ENCODE assay signal across 14 cellular contexts in genomic region chr2:181978351-181979150, GRCh38. TPM values are rescaled to one million over a fixed set of nuclear protein-coding genes. Genes with fewer than 3 reads are reported as not detected.
DNase-seq lines count a peak whose midpoint lies in the region; ATAC-seq and TF ChIP-seq lines count a peak whose summit lies in the region.
"Had no signal": no experiment of that assay in that cellular context is flagged by ENCODE, and none has a peak within 500 bp of the region (broad histone marks: within the 10 kb centered on the region; RNA-seq: fewer than 3 reads in every experiment).

No MANE protein-coding gene starts in this region.

- H3K4me3 ChIP-seq in mammary epithelial cell (replicated peaks in 1 of 3; ENCODE audit: insufficient read depth in 1 of 3, low read depth in 2 of 3, low read length in 3 of 3) (no peak overlapping the region), heart right ventricle (no peak overlapping the region)
- H3K4me3 ChIP-seq: uterus had no signal

- H4K20me1 ChIP-seq in mammary epithelial cell (ENCODE audit: insufficient read depth, low read length), result no peaks in the 10 kb centered on the region

- peaks cover 22% of the 10 kb centered on the region for H3K4me1 Mint-ChIP-seq in activated T-cell treated with anti-CD3 and anti-CD28 coated beads, Interleukin-2, amount 50 U/mL, for 72 hours (ENCODE audit: low read depth)
- peaks cover 10% of the 10 kb centered on the region for H3K4me1 Mint-ChIP-seq in stimulated activated naive CD8-positive, alpha-beta T cell treated with anti-CD3 and anti-CD28 coated beads, Interleukin-15, amount 100 ng/mL, for 72 hours

- no peak overlapping the region for H3K9ac ChIP-seq in mammary epithelial cell (ENCODE audit: insufficient read depth, low read length)

- BruUV-seq in mammary epithelial cell (replicated peaks; lab: Mats Ljungman, UMichigan), result no TSS peak

- no peaks in the 10 kb centered on the region for H3K79me2 ChIP-seq in mammary epithelial cell (ENCODE audit: insufficient read depth, low read length)

- peak overlapping the region in 1 of 2 donors; percentile 31 for H3K4me3 Mint-ChIP-seq in activated T-cell treated with anti-CD3 and anti-CD28 coated beads, Interleukin-2, amount 50 U/mL, for 72 hours
- no peak overlapping the region for H3K4me3 Mint-ChIP-seq in stimulated activated naive CD8-positive, alpha-beta T cell treated with anti-CD3 and anti-CD28 coated beads, Interleukin-15, amount 100 ng/mL, for 72 hours

- H3K4me1 ChIP-seq in mammary epithelial cell (ENCODE audit: insufficient read depth, low read length), result peaks cover 18% of the 10 kb centered on the region
- peaks cover 0 to under 1% (median 0%) of the 10 kb centered on the region in 9 donors for H3K4me1 ChIP-seq in heart right ventricle
- H3K4me1 ChIP-seq: Caco-2, uterus had no signal

- H2AFZ ChIP-seq in mammary epithelial cell (ENCODE audit: low read depth, low read length), result peak overlapping the region; percentile 79

- H3K9me3 Mint-ChIP-seq in activated T-cell treated with anti-CD3 and anti-CD28 coated beads, Interleukin-2, amount 50 U/mL, for 72 hours, result no peaks in the 10 kb centered on the region
- peaks cover 0 to 5% of the 10 kb centered on the region in 2 donors for H3K9me3 Mint-ChIP-seq in stimulated activated naive CD8-positive, alpha-beta T cell treated with anti-CD3 and anti-CD28 coated beads, Interleukin-15, amount 100 ng/mL, for 72 hours

- no peaks in the 10 kb centered on the region for H3K36me3 Mint-ChIP-seq in activated T-cell treated with anti-CD3 and anti-CD28 coated beads, Interleukin-2, amount 50 U/mL, for 72 hours (ENCODE audit: insufficient read depth in 2 of 2)

- WGBS in mammary epithelial cell (ENCODE audit: low coverage, missing lambda C conversion rate), result 35% methylated on average over 2 of the region's 2 CpGs
- WGBS in heart right ventricle, 2 donors, result 84 to 91% methylated on average over 2 of the region's 2 CpGs

- no peaks in the 10 kb centered on the region for H3K27me3 Mint-ChIP-seq in activated T-cell treated with anti-CD3 and anti-CD28 coated beads, Interleukin-2, amount 50 U/mL, for 72 hours (ENCODE audit: low read depth)
- H3K27me3 Mint-ChIP-seq in stimulated activated naive CD8-positive, alpha-beta T cell treated with anti-CD3 and anti-CD28 coated beads, Interleukin-15, amount 100 ng/mL, for 72 hours, result no peaks in the 10 kb centered on the region

- no peak for TF ChIP-seq CTCF in mammary epithelial cell (conservative IDR thresholded peaks at IDR 0.05 in 1 of 2, IDR thresholded peaks at IDR 0.05 in 1 of 2; ENCODE audit: extremely low read depth in 1 of 2, insufficient read depth in 1 of 2, low read depth in 1 of 2, low read length in 2 of 2)
- TF ChIP-seq CTCF in heart right ventricle (IDR thresholded peaks at IDR 0.05), result no peak

- H3K27me3 ChIP-seq in mammary epithelial cell (ENCODE audit: insufficient read depth, low read length) (no peaks in the 10 kb centered on the region), heart right ventricle (no peaks in the 10 kb centered on the region)
- H3K27me3 ChIP-seq: uterus had no signal

- in situ Hi-C loops in mammary epithelial cell (cut with MboI; ENCODE audit: low sequenced_read_pairs in 2 of 2), result no loop called here

- H3K9me3 ChIP-seq in mammary epithelial cell (replicated peaks; ENCODE audit: insufficient read depth, low read length) (no peaks in the 10 kb centered on the region), heart right ventricle (no peaks in the 10 kb centered on the region)
- H3K9me3 ChIP-seq: Caco-2, uterus had no signal

- no peak overlapping the region for H3K27ac Mint-ChIP-seq in activated T-cell treated with anti-CD3 and anti-CD28 coated beads, Interleukin-2, amount 50 U/mL, for 72 hours
- no peak overlapping the region for H3K27ac Mint-ChIP-seq in stimulated activated naive CD8-positive, alpha-beta T cell treated with anti-CD3 and anti-CD28 coated beads, Interleukin-15, amount 100 ng/mL, for 72 hours

- H3K27ac ChIP-seq in mammary epithelial cell (ENCODE audit: insufficient read depth, low read depth, low read length) (peak overlapping the region; percentile 60), heart right ventricle (no peak overlapping the region)
- H3K27ac ChIP-seq: uterus had no signal

- intact Hi-C loops in mammary epithelial cell (cut with micrococcal nuclease) (no loop called here), heart right ventricle (cut with DNase I) (loop anchor here in 1 of 10 donors (10.0 kb wide), 1 partner anchor 96 kb away; no protein-coding TSS in a partner anchor)

- dilution Hi-C loops in mammary epithelial cell (cut with HindIII; ENCODE audit: low sequenced_read_pairs), result no loop called here

- no peak overlapping the region for H3K4me2 ChIP-seq in mammary epithelial cell (ENCODE audit: insufficient read depth, low read depth, low read length)

- CTCF ChIA-PET in mammary epithelial cell (lab: Charles Lee; ENCODE audit: low non-redundant PET), result no interaction called here

- peak; percentile 50 to 59 for ATAC-seq in activated T-cell treated with anti-CD3 and anti-CD28 coated beads, Interleukin-2, amount 50 U/mL, for 72 hours (replicated peaks in 1 of 2)
- ATAC-seq in HG03095 (IDR thresholded peaks at IDR 0.05; ENCODE audit: unreplicated experiment), result peak; percentile 28
- peak; percentile 53 for ATAC-seq in stimulated activated naive CD8-positive, alpha-beta T cell treated with anti-CD3 and anti-CD28 coated beads, Interleukin-15, amount 100 ng/mL, for 72 hours
- ATAC-seq in heart right ventricle, result no peak

- peak in 1 of 2 donors; percentile 4 for DNase-seq in activated T-cell treated with anti-CD3 and anti-CD28 coated beads, Interleukin-2, amount 50 U/mL, for 72 hours
- DNase-seq in activated T-cell treated with anti-CD3 and anti-CD28 coated beads for 4 hours (no peak), mammary epithelial cell (peak; percentile 59), NCI-H446 (lab: John Stamatoyannopoulos, UW) (no peak), heart right ventricle (no peak), dermis blood vessel endothelial cell (no peak)
- no peak for DNase-seq in stimulated activated naive CD8-positive, alpha-beta T cell treated with anti-CD3 and anti-CD28 coated beads, Interleukin-15, amount 100 ng/mL, for 72 hours
- DNase-seq: Caco-2, NCI-H1694, NCI-H748 treated with DMSO at 0.1 percent for 48 hours, posterior cingulate gyrus, SHP77 treated with DMSO at 0.1 percent for 48 hours, uterus had no signal

- no peaks in the 10 kb centered on the region for H3K36me3 ChIP-seq in mammary epithelial cell (ENCODE audit: insufficient read depth, low read length)
- H3K36me3 ChIP-seq in heart right ventricle, result no peaks in the 10 kb centered on the region
- H3K36me3 ChIP-seq: uterus had no signal

RNA-seq across cellular contexts. Expression of gene PPP1R1C, which starts 7.1 kb away (rescaled TPM):
- not detected for total RNA-seq in activated T-cell treated with anti-CD3 and anti-CD28 coated beads, Interleukin-2, amount 50 U/mL, for 72 hours
- total RNA-seq in mammary epithelial cell (1 to 10 TPM; 1.9 to 2.5 TPM), heart right ventricle (10 to 100 TPM; 22.5 to 45.5 (median 33.9) TPM), dermis blood vessel endothelial cell (0.28 and 0.51 TPM in 2 replicates)
- polyA plus RNA-seq in mammary epithelial cell (1.9 TPM), heart right ventricle (10 to 100 TPM in 1 of 2 donors, 1 to 10 TPM in 1; 4.9 to 20.9 TPM)
- polyA minus RNA-seq in mammary epithelial cell, result not detected

Comparison
In these comparisons a context has a peak if more than half of its experiments do, and no peak if none do; other contexts are left out.
1. ATAC-seq: peak in activated T-cell treated with anti-CD3 and anti-CD28 coated beads, Interleukin-2, amount 50 U/mL, for 72 hours (2 of 2), HG03095 (single experiment) and stimulated activated naive CD8-positive, alpha-beta T cell treated with anti-CD3 and anti-CD28 coated beads, Interleukin-15, amount 100 ng/mL, for 72 hours (single experiment); none in heart right ventricle (0 of 8).
2. RNA of gene PPP1R1C, which starts 7.1 kb away (total RNA-seq): 22.5 to 45.5 TPM in heart right ventricle; 1.9 to 2.5 TPM in mammary epithelial cell, 0.28 to 0.51 TPM in dermis blood vessel endothelial cell and not detected in activated T-cell treated with anti-CD3 and anti-CD28 coated beads, Interleukin-2, amount 50 U/mL, for 72 hours; every median in the first group is over 4 times any median in the second.